In genomic region chr9:109418827-109419226, GRCh38 we compare ENCODE assay signal across 13 cellular contexts.
DNase-seq lines count a peak whose midpoint lies in the region; ATAC-seq, FAIRE-seq and TF ChIP-seq lines count a peak whose summit lies in the region.
"Had no signal": no experiment of that assay in that cellular context is flagged by ENCODE, and none has a peak within 500 bp of the region (broad histone marks: within the 10 kb centered on the region; RNA-seq: fewer than 3 reads in every experiment).

No MANE protein-coding gene starts in this region.

- no peaks in the 10 kb centered on the region for H3K9me3 ChIP-seq in astrocyte (ENCODE audit: insufficient read depth, low read depth, low read length)

- H3K36me3 ChIP-seq in astrocyte (ENCODE audit: insufficient read depth, low read length): no peaks in the 10 kb centered on the region
- H3K36me3 ChIP-seq: cardiac muscle cell had no signal

- no peaks in the 10 kb centered on the region for H3K9me3 Mint-ChIP-seq in astrocyte (ENCODE audit: unreplicated experiment)
- H3K9me3 Mint-ChIP-seq in immature natural killer cell: peaks cover 0 to 2% (median 0%) of the 10 kb centered on the region in 6 donors
- no peaks in the 10 kb centered on the region for H3K9me3 Mint-ChIP-seq in endothelial cell (ENCODE audit: unreplicated experiment)
- H3K9me3 Mint-ChIP-seq: CD8-positive, alpha-beta T cell had no signal

- no peak overlapping the region for H3K27ac Mint-ChIP-seq in astrocyte (ENCODE audit: unreplicated experiment)
- H3K27ac Mint-ChIP-seq in immature natural killer cell: no peak overlapping the region
- no peak overlapping the region for H3K27ac Mint-ChIP-seq in endothelial cell (ENCODE audit: unreplicated experiment)
- H3K27ac Mint-ChIP-seq: CD8-positive, alpha-beta T cell had no signal

- H2AFZ ChIP-seq in astrocyte (ENCODE audit: low read depth, low read length): no peak overlapping the region

- H3K9ac ChIP-seq in astrocyte (ENCODE audit: low read length): no peak overlapping the region

- peak; percentile 44 for ATAC-seq in GM19395 (IDR thresholded peaks at IDR 0.05; ENCODE audit: unreplicated experiment)
- peak; percentile 20 for ATAC-seq in HG03460 (IDR thresholded peaks at IDR 0.05; ENCODE audit: unreplicated experiment)
- ATAC-seq: CD8-positive, alpha-beta T cell had no signal

- no peak overlapping the region for H3K27ac ChIP-seq in astrocyte (ENCODE audit: low read depth, low read length)
- H3K27ac ChIP-seq: cardiac muscle cell had no signal

- H4K20me1 ChIP-seq in astrocyte (ENCODE audit: insufficient read depth, low read length): no peaks in the 10 kb centered on the region

- TF ChIP-seq CTCF in astrocyte (IDR thresholded peaks at IDR 0.05; ENCODE audit: insufficient read depth, low read depth, low read length) (no peak), endothelial cell (IDR thresholded peaks at IDR 0.05; ENCODE audit: unreplicated experiment) (no peak)

- no peaks in the 10 kb centered on the region for H3K79me2 ChIP-seq in astrocyte (ENCODE audit: insufficient read depth, low read length)

- peak overlapping the region; percentile 6; the same call in 1 of the 2 replicates for H3K4me3 ChIP-seq in GM08714 (ENCODE audit: low read length)
- no peak overlapping the region for H3K4me3 ChIP-seq in astrocyte (ENCODE audit: insufficient read depth, low read depth, low read length)
- H3K4me3 ChIP-seq: cardiac muscle cell had no signal

- H3K4me3 Mint-ChIP-seq in astrocyte (ENCODE audit: unreplicated experiment): no peak overlapping the region
- H3K4me3 Mint-ChIP-seq in immature natural killer cell: no peak overlapping the region
- no peak overlapping the region for H3K4me3 Mint-ChIP-seq in endothelial cell (ENCODE audit: unreplicated experiment)
- H3K4me3 Mint-ChIP-seq: CD8-positive, alpha-beta T cell had no signal

- H3K4me2 ChIP-seq in astrocyte (ENCODE audit: low read length): no peak overlapping the region

- H3K4me1 Mint-ChIP-seq in astrocyte (ENCODE audit: low read depth, unreplicated experiment) (peaks cover 2% of the 10 kb centered on the region), immature natural killer cell (no peaks in the 10 kb centered on the region), endothelial cell (ENCODE audit: unreplicated experiment) (no peaks in the 10 kb centered on the region)

- no peaks in the 10 kb centered on the region for H3K4me1 ChIP-seq in astrocyte (ENCODE audit: insufficient read depth, low read length)

- DNase-seq in astrocyte (ENCODE audit: low read depth): peak; percentile 29
- no peak for DNase-seq in effector CD4-positive, alpha-beta T cell
- DNase-seq in immature natural killer cell: no peak
- DNase-seq in OCI-M1 (lab: John Stamatoyannopoulos, UW): no peak
- DNase-seq in endothelial cell (ENCODE audit: low spot score): no peak
- DNase-seq: activated CD8-positive, alpha-beta memory T cell treated with anti-CD3 and anti-CD28 coated beads, Interleukin-2, amount 50 U/mL, for 4 hours; CD8-positive, alpha-beta T cell; NCI-H345; stimulated activated CD4-positive, alpha-beta T cell treated with anti-CD3 and anti-CD28 coated beads, Interleukin-4, amount 100 ng/mL, for 24 hours had no signal

- H3K27me3 Mint-ChIP-seq in astrocyte (ENCODE audit: low read depth, unreplicated experiment) (peaks cover 4% of the 10 kb centered on the region), immature natural killer cell (ENCODE audit: low read depth in 3 of 3) (peaks cover 1 to 7% (median 6%) of the 10 kb centered on the region in 3 donors), endothelial cell (ENCODE audit: unreplicated experiment) (peaks cover 2% of the 10 kb centered on the region)

- no peak for FAIRE-seq in astrocyte (lab: Jason Lieb, UNC)

- peaks cover 3% of the 10 kb centered on the region for H3K36me3 Mint-ChIP-seq in astrocyte (ENCODE audit: low read depth, unreplicated experiment)
- no peaks in the 10 kb centered on the region for H3K36me3 Mint-ChIP-seq in immature natural killer cell
- no peaks in the 10 kb centered on the region for H3K36me3 Mint-ChIP-seq in endothelial cell (ENCODE audit: low read depth, unreplicated experiment)
- H3K36me3 Mint-ChIP-seq: CD8-positive, alpha-beta T cell had no signal

- no peaks in the 10 kb centered on the region for H3K27me3 ChIP-seq in astrocyte (ENCODE audit: insufficient read depth, low read length)
- H3K27me3 ChIP-seq: cardiac muscle cell had no signal
